8 cellular contexts compared by ENCODE assay signal in genomic region chr6:15245361-15246216, GRCh38. TPM values are rescaled to one million over a fixed set of nuclear protein-coding genes. Genes with fewer than 3 reads are reported as not detected.
A peak's percentile ranks its signal among the peaks of the same experiment; 100 is the strongest.
DNase-seq lines count a peak whose midpoint lies in the region; ATAC-seq and TF ChIP-seq lines count a peak whose summit lies in the region.

TSS of gene JARID2 (plus strand) at chr6:15246069. CDS start at chr6:15246540, 471 bp downstream.

- H3K27me3 ChIP-seq in naive thymus-derived CD4-positive, alpha-beta T cell (ENCODE audit: control insufficient read depth in 2 of 2, insufficient read depth in 2 of 2, low read length in 2 of 2), result no peaks in the 10 kb centered on the region

- intact Hi-C loops in naive thymus-derived CD4-positive, alpha-beta T cell (cut with micrococcal nuclease), result loop anchor here (1.0 to 10.0 kb wide), 28 partner anchors 37 to 1533 kb away; partner anchors contain the start of genes ATXN1 (in 2 of the 2), CD83 (in 2 of the 2), DTNBP1 (in 2 of the 2) and MCUR1 (in 2 of the 2)

- peaks cover 0 to 11% (median 0%) of the 10 kb centered on the region in 3 experiments for H3K36me3 ChIP-seq in naive thymus-derived CD4-positive, alpha-beta T cell (ENCODE audit: control insufficient read depth in 2 of 3, insufficient read depth in 3 of 3, low read length in 3 of 3)

- peaks cover 8 to 10% of the 10 kb centered on the region in 2 donors for H3K4me1 ChIP-seq in naive thymus-derived CD4-positive, alpha-beta T cell (ENCODE audit: control insufficient read depth in 2 of 2, insufficient read depth in 2 of 2, low read length in 2 of 2)

- DNase-seq in EH (ENCODE audit: low read depth) (peak; percentile 99), GOT3 (lab: John Stamatoyannopoulos, UW) (peak; percentile 80), LNCaP clone FGC (ENCODE audit: low read depth) (peak; percentile 95), RPMI8226 (peak; percentile 100), fibroblast of gingiva (ENCODE audit: low read depth) (peak; percentile 99)
- peak; percentile 85 to 91 for DNase-seq in activated T-helper 1 cell treated with anti-CD3 and anti-CD28 coated beads, Interleukin-2, amount 50 U/mL, for 16 hours (ENCODE audit: low read depth in 1 of 2, low spot score in 1 of 2)
- DNase-seq in naive thymus-derived CD4-positive, alpha-beta T cell, result peak; percentile 86 to 97 (median 94)

- H3K4me3 Mint-ChIP-seq in naive thymus-derived CD4-positive, alpha-beta T cell, result peak within 1 kb of the TSS; percentile 94 to 100 (median 99)
- peak within 1 kb of the TSS; percentile 99 for H3K4me3 Mint-ChIP-seq in stimulated activated memory B cell treated with anti-CD40 and anti-IgM and Interleukin-4, amounts not matched to agents 10 μg/mL and 1 μg/mL and 100 μg/mL, for 72 hours

- H3K27me3 Mint-ChIP-seq in naive thymus-derived CD4-positive, alpha-beta T cell, result peaks cover 0 to 2% (median 0%) of the 10 kb centered on the region in 5 donors
- H3K27me3 Mint-ChIP-seq in stimulated activated memory B cell treated with anti-CD40 and anti-IgM and Interleukin-4, amounts not matched to agents 10 μg/mL and 1 μg/mL and 100 μg/mL, for 72 hours, result no peaks in the 10 kb centered on the region

- POLR2A ChIA-PET in naive thymus-derived CD4-positive, alpha-beta T cell (lab: Charles Lee), result interaction anchor here (1.0 to 1.2 kb wide), 3 partner anchors 15 to 193 kb away, joined by 3 to 4 read pairs (median 3); no protein-coding TSS in a partner anchor

- TF ChIP-seq CTCF in LNCaP clone FGC (IDR thresholded peaks at IDR 0.05; ENCODE audit: control insufficient read depth, extremely low read depth, insufficient read depth), result no peak

- H3K9me3 ChIP-seq in naive thymus-derived CD4-positive, alpha-beta T cell (ENCODE audit: control insufficient read depth in 2 of 3, low read length in 3 of 3), result no peaks in the 10 kb centered on the region

- peaks cover 0 to 5% (median 0%) of the 10 kb centered on the region in 11 donors for H3K9me3 Mint-ChIP-seq in naive thymus-derived CD4-positive, alpha-beta T cell
- H3K9me3 Mint-ChIP-seq in stimulated activated memory B cell treated with anti-CD40 and anti-IgM and Interleukin-4, amounts not matched to agents 10 μg/mL and 1 μg/mL and 100 μg/mL, for 72 hours, result no peaks in the 10 kb centered on the region

- peak within 1 kb of the TSS; percentile 94 to 99 (median 97) for H3K27ac Mint-ChIP-seq in naive thymus-derived CD4-positive, alpha-beta T cell
- peak within 1 kb of the TSS; percentile 98 for H3K27ac Mint-ChIP-seq in stimulated activated memory B cell treated with anti-CD40 and anti-IgM and Interleukin-4, amounts not matched to agents 10 μg/mL and 1 μg/mL and 100 μg/mL, for 72 hours

- peaks cover 0 to 3% (median 0%) of the 10 kb centered on the region in 5 donors for H3K36me3 Mint-ChIP-seq in naive thymus-derived CD4-positive, alpha-beta T cell
- peaks cover 5% of the 10 kb centered on the region for H3K36me3 Mint-ChIP-seq in stimulated activated memory B cell treated with anti-CD40 and anti-IgM and Interleukin-4, amounts not matched to agents 10 μg/mL and 1 μg/mL and 100 μg/mL, for 72 hours

- CTCF ChIA-PET in naive thymus-derived CD4-positive, alpha-beta T cell (lab: Charles Lee), result interaction anchor here (0.7 kb wide), 1 partner anchor 185 kb away, joined by 3 read pairs; no protein-coding TSS in a partner anchor

- H3K27ac ChIP-seq in naive thymus-derived CD4-positive, alpha-beta T cell (ENCODE audit: low read depth, low read length), result peak within 1 kb of the TSS; percentile 93

- ATAC-seq in naive thymus-derived CD4-positive, alpha-beta T cell, result peak; percentile 66
- peak; percentile 84 for ATAC-seq in stimulated activated memory B cell treated with anti-CD40 and anti-IgM and Interleukin-4, amounts not matched to agents 10 μg/mL and 1 μg/mL and 100 μg/mL, for 72 hours

- H3K4me1 Mint-ChIP-seq in naive thymus-derived CD4-positive, alpha-beta T cell, result peaks cover 13 to 39% (median 26%) of the 10 kb centered on the region in 7 donors
- H3K4me1 Mint-ChIP-seq in stimulated activated memory B cell treated with anti-CD40 and anti-IgM and Interleukin-4, amounts not matched to agents 10 μg/mL and 1 μg/mL and 100 μg/mL, for 72 hours, result peaks cover 34% of the 10 kb centered on the region

- peak within 1 kb of the TSS; percentile 67 for H3K4me3 ChIP-seq in LNCaP clone FGC (ENCODE audit: low read depth, low read length)
- peak within 1 kb of the TSS; percentile 93 for H3K4me3 ChIP-seq in naive thymus-derived CD4-positive, alpha-beta T cell (ENCODE audit: low read length)

RNA-seq across cellular contexts. Expression of gene JARID2, which starts in this region (rescaled TPM):
- 10 to 100 TPM; 23.4 to 39.6 (median 29.9) TPM for total RNA-seq in naive thymus-derived CD4-positive, alpha-beta T cell
- polyA plus RNA-seq in naive thymus-derived CD4-positive, alpha-beta T cell, result 10 to 100 TPM in 1 of 2 donors, 1 to 10 TPM in 1; 6.9 to 13.9 TPM

Comparison
In these comparisons a context has a peak if more than half of its experiments do, and no peak if none do; other contexts are left out.
1. Peak in every context shown above with its lines: DNase-seq, ATAC-seq, H3K4me3 ChIP-seq and H3K27ac ChIP-seq.